ENCODE assay signal across 20 cellular contexts in the genomic region with DNA sequence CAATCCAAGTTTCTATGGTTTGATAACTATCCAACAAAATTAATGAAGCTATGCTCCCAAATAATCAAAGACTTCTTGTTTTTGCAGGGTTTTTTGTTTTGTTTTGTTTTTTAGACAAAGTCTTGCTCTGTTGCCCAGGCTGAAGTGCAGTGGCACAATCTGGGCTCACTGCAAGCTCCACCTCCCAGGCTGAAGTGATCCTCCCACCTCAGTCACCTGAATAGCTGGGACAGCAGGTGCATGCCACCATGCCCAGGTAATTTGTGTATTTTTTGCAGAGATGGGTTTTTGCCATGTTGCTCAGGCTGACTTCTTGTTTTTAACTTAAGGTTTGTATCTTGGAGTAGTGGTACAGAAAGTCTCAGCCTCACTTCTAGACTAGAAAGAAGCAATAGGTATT.
"Had no signal": no experiment of that assay in that cellular context is flagged by ENCODE, and none has a peak within 500 bp of the region (broad histone marks: within the 10 kb centered on the region; RNA-seq: fewer than 3 reads in every experiment).

No MANE protein-coding gene starts in this region.

- H3K4me3 ChIP-seq: heart left ventricle, lower lobe of right lung, ovary, prostate gland, sigmoid colon, spleen, stomach, transverse colon, upper lobe of left lung, vagina had no signal

- H3K27me3 ChIP-seq: heart left ventricle, ovary, sigmoid colon, spleen, stomach, upper lobe of left lung, vagina had no signal

- H3K4me1 ChIP-seq: prostate gland had no signal

- FAIRE-seq: small intestine had no signal

- H3K27ac ChIP-seq: lower lobe of right lung, prostate gland, sigmoid colon, spleen, stomach, transverse colon, upper lobe of left lung, vagina had no signal

- ATAC-seq: lower lobe of right lung; natural killer cell; stimulated activated effector memory CD8-positive, alpha-beta T cell treated with anti-CD3 and anti-CD28 coated beads, Interleukin-12 subunit alpha, Interleukin-12 subunit beta, amount 100 ng/mL, for 72 hours; stimulated activated naive CD8-positive, alpha-beta T cell treated with anti-CD3 and anti-CD28 coated beads, Interleukin-15, Interleukin-2, amounts not matched to agents 100 U/mL and 50 U/mL, for 24 hours had no signal

- H3K9me3 ChIP-seq: heart left ventricle, lower lobe of right lung, ovary, prostate gland, sigmoid colon, spleen, stomach, transverse colon, upper lobe of left lung, vagina had no signal

- DNase-seq: islet precursor cell; lower lobe of right lung; mammary epithelial cell; mesendoderm; naive B cell; natural killer cell; ovary; retina; sigmoid colon; spleen; stimulated activated CD4-positive, alpha-beta T cell treated with anti-CD3 and anti-CD28 coated beads, Interleukin-4, amount 100 ng/mL, for 24 hours; stimulated activated naive CD8-positive, alpha-beta T cell treated with anti-CD3 and anti-CD28 coated beads, Interleukin-15, Interleukin-2, amounts not matched to agents 100 U/mL and 50 U/mL, for 24 hours; stomach; transverse colon; upper lobe of left lung had no signal

- H3K36me3 ChIP-seq: heart left ventricle, lower lobe of right lung, ovary, prostate gland, sigmoid colon, spleen, stomach, transverse colon, upper lobe of left lung, vagina had no signal
